Comparison of ENCODE assay signal across 1 cellular context in genomic region chr2:6845312-6845711, GRCh38.
TF ChIP-seq lines count a peak whose summit lies in the region.

No MANE protein-coding gene starts in this region.

TF ChIP-seq in K562, 482 proteins besides CTCF, POLR2A, EP300 and RAD21 (continues in another document):
- TF ChIP-seq ZMIZ1 (IDR thresholded peaks at IDR 0.05; ENCODE audit: low read depth in 2 of 2, low read length in 2 of 2) (0 out of 4 replicates have a peak, but pooled peaks of 1 of the 2 experiments have one; percentile 26), MYNN (IDR thresholded peaks at IDR 0.05) (0 out of 2 replicates have a peak, but pooled peaks have one; percentile 38), MYNN (CRISPR knock-in tag; IDR thresholded peaks at IDR 0.05) (no peak), SMC3 (conservative IDR thresholded peaks at IDR 0.05; ENCODE audit: insufficient read depth, low read depth, low read length) (0 out of 2 replicates have a peak, but pooled peaks have one; percentile 13), TEAD4 (IDR thresholded peaks at IDR 0.05; ENCODE audit: low read length) (peak; percentile 58), TEAD4 (CRISPR knock-in tag; IDR thresholded peaks at IDR 0.05; ENCODE audit: borderline replicate concordance) (no peak), MIER1 (IDR thresholded peaks at IDR 0.05; ENCODE audit: low read depth) (peak; percentile 34; the same call in 1 of the 2 replicates), ZNF384 (IDR thresholded peaks at IDR 0.05; ENCODE audit: low read depth, low read length) (0 out of 2 replicates have a peak, but pooled peaks have one; percentile 35), SOX6 (IDR thresholded peaks at IDR 0.05) (peak; percentile 20; the same call in 1 of the 2 replicates), ILF3 (IDR thresholded peaks at IDR 0.05; ENCODE audit: borderline replicate concordance) (no peak), RCOR1 (IDR thresholded peaks at IDR 0.05; ENCODE audit: borderline replicate concordance in 1 of 2, low read depth in 2 of 2, low read length in 2 of 2) (peak in 1 of 2 experiments; percentile 61; a peak in 1 of 4 replicates), ARNT (IDR thresholded peaks at IDR 0.05) (peak in 1 of 2 experiments; percentile 64; a peak in 1 of 4 replicates), PYGO2 (tag; IDR thresholded peaks at IDR 0.05) (no peak), STAT5A (IDR thresholded peaks at IDR 0.05; ENCODE audit: borderline replicate concordance, low read length) (0 out of 2 replicates have a peak, but pooled peaks have one; percentile 18), ARID4B (CRISPR knock-in tag; IDR thresholded peaks at IDR 0.05) (no peak), NRF1 (conservative IDR thresholded peaks at IDR 0.05 in 1 of 2, IDR thresholded peaks at IDR 0.05 in 1 of 2) (no peak), YY1 (IDR thresholded peaks at IDR 0.05; ENCODE audit: borderline replicate concordance in 1 of 3, control insufficient read depth in 1 of 3, extremely low read depth in 1 of 3, insufficient read depth in 3 of 3, insufficient read length in 1 of 3, insufficient replicate concordance in 2 of 3, low read depth in 1 of 3, low read length in 2 of 3) (peak in 2 of 3 experiments; percentile 16 to 79), ETV6 (IDR thresholded peaks at IDR 0.05; ENCODE audit: borderline replicate concordance in 1 of 2, low read depth in 2 of 2, low read length in 1 of 2) (no peak), ETV6 (CRISPR knock-in tag; IDR thresholded peaks at IDR 0.05; ENCODE audit: borderline replicate concordance) (0 out of 2 replicates have a peak, but pooled peaks have one; percentile 28), ZNF24 (IDR thresholded peaks at IDR 0.05) (no peak), TARDBP (IDR thresholded peaks at IDR 0.05) (0 out of 2 replicates have a peak, but pooled peaks have one; percentile 26), ZC3H4 (CRISPR knock-in tag; IDR thresholded peaks at IDR 0.05; ENCODE audit: borderline replicate concordance) (no peak), ZNF584 (CRISPR knock-in tag; IDR thresholded peaks at IDR 0.05; ENCODE audit: low read depth) (0 out of 2 replicates have a peak, but pooled peaks have one; percentile 34), NFE2 (IDR thresholded peaks at IDR 0.05; ENCODE audit: low read depth) (0 out of 2 replicates have a peak, but pooled peaks have one; percentile 16), XRCC3 (IDR thresholded peaks at IDR 0.05) (peak; percentile 99), ZNF280B (CRISPR knock-in tag; IDR thresholded peaks at IDR 0.05) (peak; percentile 99), CREM (IDR thresholded peaks at IDR 0.05; ENCODE audit: low read depth) (peak; percentile 28; the same call in 1 of the 2 replicates), RB1 (IDR thresholded peaks at IDR 0.05; ENCODE audit: low read depth) (0 out of 2 replicates have a peak, but pooled peaks have one; percentile 45), RBM39 (optimal IDR thresholded peaks at IDR 0.05; ENCODE audit: low read depth, low read length) (peak; percentile 80), CHAMP1 (IDR thresholded peaks at IDR 0.05) (0 out of 2 replicates have a peak, but pooled peaks have one; percentile 33), ZEB2 (IDR thresholded peaks at IDR 0.05) (peak; percentile 84), TRIM28 (IDR thresholded peaks at IDR 0.05) (peak; percentile 100), CTBP1 (IDR thresholded peaks at IDR 0.05; ENCODE audit: borderline replicate concordance) (0 out of 2 replicates have a peak, but pooled peaks have one; percentile 23), HOXB6 (CRISPR knock-in tag; IDR thresholded peaks at IDR 0.05; ENCODE audit: borderline replicate concordance) (no peak), ZFP36 (IDR thresholded peaks at IDR 0.05; ENCODE audit: low read depth, low read length, partially characterized antibody) (peak; percentile 87), PRDM10 (IDR thresholded peaks at IDR 0.05; ENCODE audit: partially characterized antibody) (peak; percentile 13), CREB3 (tag; conservative IDR thresholded peaks at IDR 0.05; ENCODE audit: low read depth) (no peak), CHD2 (IDR thresholded peaks at IDR 0.05; ENCODE audit: low read depth, low read length) (no peak), SIRT6 (IDR thresholded peaks at IDR 0.05; ENCODE audit: low read depth, low read length) (no peak), NBN (IDR thresholded peaks at IDR 0.05; ENCODE audit: low read depth) (0 out of 2 replicates have a peak, but pooled peaks have one; percentile 26), TBP (optimal IDR thresholded peaks at IDR 0.05; ENCODE audit: low read depth, low read length) (peak; percentile 25), XRCC5 (IDR thresholded peaks at IDR 0.05; ENCODE audit: low read depth, low read length) (peak; percentile 95), CBX5 (IDR thresholded peaks at IDR 0.05; ENCODE audit: borderline replicate concordance, low read depth) (peak; percentile 100), C11orf30 (IDR thresholded peaks at IDR 0.05; ENCODE audit: low read depth) (no peak), MLLT1 (IDR thresholded peaks at IDR 0.05) (peak in 1 of 2 experiments; percentile 20; a peak in 2 of 4 replicates), TRIM24 (IDR thresholded peaks at IDR 0.05) (peak; percentile 86 to 94), BRF1 (IDR thresholded peaks at IDR 0.05; ENCODE audit: borderline replicate concordance, extremely low read depth, insufficient read length) (no peak)
